In the genomic region with DNA sequence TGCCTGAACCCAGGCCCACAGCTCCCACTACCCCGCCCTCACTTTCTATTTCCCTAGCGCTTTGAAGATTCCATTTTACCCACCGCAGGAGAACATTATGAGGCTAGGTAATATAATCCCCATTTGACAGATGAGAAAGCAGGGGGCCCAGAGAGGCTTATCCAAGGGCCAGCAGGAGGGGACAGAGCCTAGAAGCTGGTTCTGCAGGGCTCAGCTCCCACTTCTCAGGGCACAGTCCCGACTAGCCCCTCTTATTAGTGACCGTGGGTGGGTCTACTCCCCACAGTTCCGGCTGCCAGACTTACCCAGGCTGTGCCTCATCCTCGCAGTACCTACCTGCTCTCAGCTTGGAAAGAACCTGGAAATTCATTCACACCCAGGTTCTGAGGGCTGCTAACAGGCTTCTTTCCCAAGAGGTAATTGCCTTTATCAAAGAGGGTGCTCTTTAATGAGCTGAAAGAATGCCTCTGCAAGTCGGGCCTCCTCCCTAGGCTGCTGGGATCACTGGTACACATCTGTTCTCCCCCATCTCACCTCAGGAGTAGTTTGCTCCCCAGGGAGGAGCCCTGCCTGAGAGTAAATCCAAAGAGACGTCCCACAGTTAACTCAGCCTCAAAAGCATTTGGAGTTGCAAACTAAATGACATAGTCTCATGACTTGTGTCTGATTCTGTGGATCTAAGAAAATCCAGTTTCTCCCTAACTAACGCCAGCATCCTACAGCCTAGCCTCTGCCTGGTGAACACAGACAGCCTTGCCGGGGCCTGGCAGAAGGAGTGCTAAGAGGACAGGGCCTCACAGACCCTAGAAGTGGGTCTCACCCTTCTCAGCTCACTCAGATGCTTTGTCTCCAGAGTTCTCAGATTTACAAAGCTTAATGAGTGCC, we compare ENCODE assay signal across 8 cellular contexts.
A peak's percentile ranks its signal among the peaks of the same experiment; 100 is the strongest.
DNase-seq lines count a peak whose midpoint lies in the region; ATAC-seq, FAIRE-seq and TF ChIP-seq lines count a peak whose summit lies in the region.

No MANE protein-coding gene starts in this region.

- TF ChIP-seq CTCF in lower lobe of right lung (IDR thresholded peaks at IDR 0.05) = no peak
- no peak for TF ChIP-seq CTCF in thyroid gland (IDR thresholded peaks at IDR 0.05)

- H3K27me3 ChIP-seq in MG63 (no peaks in the 10 kb centered on the region), adipocyte (replicated peaks; ENCODE audit: control insufficient read depth, insufficient read depth, low read length) (no peaks in the 10 kb centered on the region), lower lobe of right lung (ENCODE audit: low read depth) (no peaks in the 10 kb centered on the region), thyroid gland (no peaks in the 10 kb centered on the region)

- FAIRE-seq in frontal cortex (lab: Jason Lieb, UNC) = no peak

- H3K27ac ChIP-seq in lower lobe of right lung = peak overlapping the region; percentile 79
- H3K27ac ChIP-seq in thyroid gland = peak overlapping the region; percentile 67 to 92 (median 72)

- peak; percentile 20 to 35 for ATAC-seq in lower lobe of right lung

- no peaks in the 10 kb centered on the region for H3K36me3 ChIP-seq in MG63
- no peaks in the 10 kb centered on the region for H3K36me3 ChIP-seq in adipocyte (ENCODE audit: control insufficient read depth, insufficient read depth, low read length, severe bottlenecking)
- H3K36me3 ChIP-seq in lower lobe of right lung = no peaks in the 10 kb centered on the region
- no peaks in the 10 kb centered on the region for H3K36me3 ChIP-seq in thyroid gland

- H3K4me3 ChIP-seq in MG63 (peak overlapping the region; percentile 2), adipocyte (ENCODE audit: low read length) (peak overlapping the region; percentile 0), lower lobe of right lung (no peak overlapping the region), thyroid gland (replicated peaks in 1 of 3) (no peak overlapping the region)

- H3K4me1 ChIP-seq in adipocyte (ENCODE audit: control insufficient read depth, insufficient read depth, low read length) = peaks cover 39% of the 10 kb centered on the region
- H3K4me1 ChIP-seq in lower lobe of right lung = peaks cover 62% of the 10 kb centered on the region
- H3K4me1 ChIP-seq in thyroid gland = peaks cover 20 to 24% of the 10 kb centered on the region in 2 donors

- peak; percentile 36 for DNase-seq in H4 (ENCODE audit: low spot score)
- peak; percentile 56 for DNase-seq in MG63
- peak; percentile 60 for DNase-seq in adipocyte (ENCODE audit: low read depth)
- DNase-seq in lower lobe of right lung = no peak
- no peak for DNase-seq in thyroid gland
- DNase-seq in frontal cortex (ENCODE audit: low spot score in 2 of 2) = no peak
- no peak for DNase-seq in superior temporal gyrus (ENCODE audit: extremely low spot score)

- intact Hi-C loops in lower lobe of right lung (cut with DNase I) (no loop called here), thyroid gland (cut with DNase I) (no loop called here)

- peak; percentile 8 for TF ChIP-seq POLR2A in GM18526 (IDR thresholded peaks at IDR 0.05; ENCODE audit: extremely low read depth, insufficient read length)
- no peak for TF ChIP-seq POLR2A in thyroid gland (IDR thresholded peaks at IDR 0.05)

- no peaks in the 10 kb centered on the region for H3K9me3 ChIP-seq in MG63
- no peaks in the 10 kb centered on the region for H3K9me3 ChIP-seq in adipocyte (ENCODE audit: control insufficient read depth, low read length)
- H3K9me3 ChIP-seq in lower lobe of right lung = no peaks in the 10 kb centered on the region
- no peaks in the 10 kb centered on the region for H3K9me3 ChIP-seq in thyroid gland

- WGBS in thyroid gland, 2 donors = 76 to 79% methylated on average over 6 to 9 of the region's 11 CpGs

- H3K9ac ChIP-seq in adipocyte (ENCODE audit: low read length) = peak overlapping the region; percentile 52

Comparison
In these comparisons a context has a peak if more than half of its experiments do, and no peak if none do; other contexts are left out.
1. DNase-seq: peak in H4 (single experiment), MG63 (single experiment) and adipocyte (single experiment); none in lower lobe of right lung (single experiment), thyroid gland (0 of 2), frontal cortex (0 of 2) and superior temporal gyrus (single experiment).
2. H3K4me3 ChIP-seq: peak in MG63 (single experiment) and adipocyte (single experiment); none in lower lobe of right lung (single experiment) and thyroid gland (0 of 3).